18 cellular contexts compared by ENCODE assay signal in genomic region chr2:59770651-59771050, GRCh38.
DNase-seq lines count a peak whose midpoint lies in the region; ATAC-seq, FAIRE-seq and TF ChIP-seq lines count a peak whose summit lies in the region.
"Had no signal": no experiment of that assay in that cellular context is flagged by ENCODE, and none has a peak within 500 bp of the region (broad histone marks: within the 10 kb centered on the region; RNA-seq: fewer than 3 reads in every experiment).

No MANE protein-coding gene starts in this region.

- H3K4me2 ChIP-seq in hepatocyte = no peak overlapping the region

- FAIRE-seq in GM12892 (lab: Jason Lieb, UNC) = no peak
- FAIRE-seq: GM12878, HepG2 had no signal

- no peaks in the 10 kb centered on the region for H3K4me1 ChIP-seq in hepatocyte (ENCODE audit: insufficient read depth)
- H3K4me1 ChIP-seq: BE2C, Caco-2, HAP-1 had no signal

- TF ChIP-seq CTCF in hepatocyte (IDR thresholded peaks at IDR 0.05; ENCODE audit: poor library complexity) = no peak

- no peaks in the 10 kb centered on the region for H4K20me1 ChIP-seq in hepatocyte (ENCODE audit: insufficient read depth, poor library complexity, severe bottlenecking)

- H2AFZ ChIP-seq in hepatocyte = no peak overlapping the region

- no peak for TF ChIP-seq POLR2A in GM12892 (IDR thresholded peaks at IDR 0.05; ENCODE audit: low read depth, low read length)

- no peaks in the 10 kb centered on the region for H3K79me2 ChIP-seq in hepatocyte

- H3K4me3 ChIP-seq in hepatocyte = no peak overlapping the region
- H3K4me3 ChIP-seq: GM12878, HAP-1 had no signal

- 96% methylated on average over 2 of the region's 2 CpGs for WGBS in hepatocyte (ENCODE audit: low lambda C conversion rate, missing lambda C conversion rate)

- ATAC-seq in GM18909 (IDR thresholded peaks at IDR 0.05; ENCODE audit: poor library complexity, unreplicated experiment) = no peak
- ATAC-seq: GM12878, HepG2 had no signal

- DNase-seq in COLO829 (ENCODE audit: low spot score) (peak; percentile 50), epidermal melanocyte (ENCODE audit: insufficient read length, low spot score) (peak; percentile 22), medulla oblongata (ENCODE audit: extremely low spot score) (peak; percentile 86), putamen (ENCODE audit: low spot score) (peak; percentile 39), hepatocyte (ENCODE audit: low spot score) (no peak), GM12892 (ENCODE audit: insufficient read length) (no peak)
- DNase-seq: BE2C; Caco-2; CD4-positive, CD25-positive, alpha-beta regulatory T cell; CD8-positive, alpha-beta memory T cell; DMS153; DND-41; EL; KBM-7 had no signal

- no peak overlapping the region for H3K27ac ChIP-seq in hepatocyte

- no peaks in the 10 kb centered on the region for H3K27me3 ChIP-seq in hepatocyte
- H3K27me3 ChIP-seq: BE2C had no signal

- no peaks in the 10 kb centered on the region for H3K36me3 ChIP-seq in hepatocyte (replicated peaks; ENCODE audit: insufficient read depth, low read depth)
- H3K36me3 ChIP-seq: BE2C, HAP-1 had no signal

- H3K9me2 ChIP-seq in hepatocyte (replicated peaks; ENCODE audit: insufficient read depth) = no peaks in the 10 kb centered on the region

- H3K9me3 ChIP-seq in hepatocyte (ENCODE audit: low read depth) = no peaks in the 10 kb centered on the region
- H3K9me3 ChIP-seq: BE2C, Caco-2, HAP-1 had no signal

Comparison
In these comparisons a context has a peak if more than half of its experiments do, and no peak if none do; other contexts are left out.
1. DNase-seq: peak in COLO829 (single experiment), epidermal melanocyte (single experiment), medulla oblongata (single experiment) and putamen (single experiment); none in hepatocyte (single experiment) and GM12892 (single experiment).